Comparison of ENCODE assay signal across 2 cellular contexts in the genomic region with DNA sequence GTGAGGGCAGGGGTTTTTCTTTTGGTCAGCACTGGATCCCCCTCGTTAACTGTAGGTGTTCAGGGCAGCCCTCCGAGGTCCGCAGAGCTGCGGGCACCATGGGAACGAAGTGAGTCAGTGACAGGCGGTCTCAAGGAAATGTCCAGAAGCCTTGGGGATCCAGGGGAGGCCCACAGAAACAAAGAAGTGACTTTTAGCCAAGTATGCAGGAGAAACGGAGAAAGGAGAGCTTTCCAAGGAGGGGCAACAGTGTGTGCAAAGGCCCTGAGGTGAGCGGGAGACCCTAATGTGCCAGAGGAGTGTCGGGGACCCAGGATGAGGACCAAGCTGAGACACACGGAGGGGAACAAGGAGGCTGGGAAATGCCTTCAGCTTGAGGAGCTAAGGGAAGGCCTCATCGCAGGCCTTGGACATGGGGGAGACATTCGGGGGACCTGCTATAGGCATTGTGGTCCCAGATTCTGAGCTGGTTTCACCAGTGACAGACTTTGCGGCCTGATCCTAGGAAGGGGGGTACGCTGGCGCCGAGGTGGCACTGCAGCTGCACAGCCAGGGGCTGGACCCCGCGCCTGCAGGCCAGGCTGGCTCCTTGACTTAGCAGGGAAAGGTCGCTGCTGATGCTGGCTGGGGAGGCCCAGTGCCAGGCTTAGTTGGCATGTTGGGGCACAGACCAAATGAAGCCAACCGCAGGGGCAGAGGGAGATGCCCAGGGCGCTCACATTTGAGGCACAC.
TF ChIP-seq lines count a peak whose summit lies in the region.

No MANE protein-coding gene starts in this region.

TF ChIP-seq in SK-N-SH, 30 proteins besides CTCF, POLR2A, EP300 and RAD21 (continued from another document):
- no peak for TF ChIP-seq NRF1 (IDR thresholded peaks at IDR 0.05; ENCODE audit: low read depth, low read length)
- TF ChIP-seq POLR2AphosphoS5 (IDR thresholded peaks at IDR 0.05; ENCODE audit: low read depth, low read length) = no peak; the same call in 1 of the 2 replicates
- TF ChIP-seq NFIC (IDR thresholded peaks at IDR 0.05; ENCODE audit: borderline replicate concordance) = no peak
- TF ChIP-seq RCOR1 (IDR thresholded peaks at IDR 0.05; ENCODE audit: low read length) = no peak
- no peak for TF ChIP-seq CHD2 (IDR thresholded peaks at IDR 0.05; ENCODE audit: low read length, partially characterized antibody)
- TF ChIP-seq YY1 (IDR thresholded peaks at IDR 0.05; ENCODE audit: low read depth) = no peak
- TF ChIP-seq SIN3A (IDR thresholded peaks at IDR 0.05; ENCODE audit: borderline replicate concordance, low read depth, low read length) = no peak
- TF ChIP-seq MEF2A (IDR thresholded peaks at IDR 0.05; ENCODE audit: borderline replicate concordance, low read depth) = no peak
- TF ChIP-seq RXRA (IDR thresholded peaks at IDR 0.05; ENCODE audit: borderline replicate concordance, low read depth) = no peak
- TF ChIP-seq REST (IDR thresholded peaks at IDR 0.05; ENCODE audit: low read depth, low read length) = no peak
- TF ChIP-seq JUND (IDR thresholded peaks at IDR 0.05) = no peak
- TF ChIP-seq SMC3 (IDR thresholded peaks at IDR 0.05; ENCODE audit: low read depth, low read length) = no peak
- TF ChIP-seq, protein P1, sequence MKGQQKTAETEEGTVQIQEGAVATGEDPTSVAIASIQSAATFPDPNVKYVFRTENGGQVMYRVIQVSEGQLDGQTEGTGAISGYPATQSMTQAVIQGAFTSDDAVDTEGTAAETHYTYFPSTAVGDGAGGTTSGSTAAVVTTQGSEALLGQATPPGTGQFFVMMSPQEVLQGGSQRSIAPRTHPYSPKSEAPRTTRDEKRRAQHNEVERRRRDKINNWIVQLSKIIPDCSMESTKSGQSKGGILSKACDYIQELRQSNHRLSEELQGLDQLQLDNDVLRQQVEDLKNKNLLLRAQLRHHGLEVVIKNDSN (IDR thresholded peaks at IDR 0.05; ENCODE audit: borderline replicate concordance, low read depth) = no peak
- TF ChIP-seq FOXJ3 (CRISPR knock-in tag; IDR thresholded peaks at IDR 0.05) = no peak
- no peak for TF ChIP-seq TEAD4 (IDR thresholded peaks at IDR 0.05; ENCODE audit: borderline replicate concordance, insufficient read depth)
- TF ChIP-seq, protein P2, sequence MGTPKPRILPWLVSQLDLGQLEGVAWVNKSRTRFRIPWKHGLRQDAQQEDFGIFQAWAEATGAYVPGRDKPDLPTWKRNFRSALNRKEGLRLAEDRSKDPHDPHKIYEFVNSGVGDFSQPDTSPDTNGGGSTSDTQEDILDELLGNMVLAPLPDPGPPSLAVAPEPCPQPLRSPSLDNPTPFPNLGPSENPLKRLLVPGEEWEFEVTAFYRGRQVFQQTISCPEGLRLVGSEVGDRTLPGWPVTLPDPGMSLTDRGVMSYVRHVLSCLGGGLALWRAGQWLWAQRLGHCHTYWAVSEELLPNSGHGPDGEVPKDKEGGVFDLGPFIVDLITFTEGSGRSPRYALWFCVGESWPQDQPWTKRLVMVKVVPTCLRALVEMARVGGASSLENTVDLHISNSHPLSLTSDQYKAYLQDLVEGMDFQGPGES (IDR thresholded peaks at IDR 0.05; ENCODE audit: low read depth, low read length) = no peak

TF ChIP-seq in SK-N-SH treated with all-trans-retinoic acid at 6 μM for 48 hours, 23 proteins besides CTCF, POLR2A, EP300 and RAD21 (continued from another document):
- no peak for TF ChIP-seq ZNF565 (CRISPR knock-in tag; conservative IDR thresholded peaks at IDR 0.05; ENCODE audit: low read depth)
- no peak for TF ChIP-seq BACH2 (CRISPR knock-in tag; IDR thresholded peaks at IDR 0.05; ENCODE audit: borderline replicate concordance)
- TF ChIP-seq ZFP30 (CRISPR knock-in tag; IDR thresholded peaks at IDR 0.05) = no peak
- no peak for TF ChIP-seq ZFP3 (CRISPR knock-in tag; IDR thresholded peaks at IDR 0.05)
- TF ChIP-seq, protein P3, sequence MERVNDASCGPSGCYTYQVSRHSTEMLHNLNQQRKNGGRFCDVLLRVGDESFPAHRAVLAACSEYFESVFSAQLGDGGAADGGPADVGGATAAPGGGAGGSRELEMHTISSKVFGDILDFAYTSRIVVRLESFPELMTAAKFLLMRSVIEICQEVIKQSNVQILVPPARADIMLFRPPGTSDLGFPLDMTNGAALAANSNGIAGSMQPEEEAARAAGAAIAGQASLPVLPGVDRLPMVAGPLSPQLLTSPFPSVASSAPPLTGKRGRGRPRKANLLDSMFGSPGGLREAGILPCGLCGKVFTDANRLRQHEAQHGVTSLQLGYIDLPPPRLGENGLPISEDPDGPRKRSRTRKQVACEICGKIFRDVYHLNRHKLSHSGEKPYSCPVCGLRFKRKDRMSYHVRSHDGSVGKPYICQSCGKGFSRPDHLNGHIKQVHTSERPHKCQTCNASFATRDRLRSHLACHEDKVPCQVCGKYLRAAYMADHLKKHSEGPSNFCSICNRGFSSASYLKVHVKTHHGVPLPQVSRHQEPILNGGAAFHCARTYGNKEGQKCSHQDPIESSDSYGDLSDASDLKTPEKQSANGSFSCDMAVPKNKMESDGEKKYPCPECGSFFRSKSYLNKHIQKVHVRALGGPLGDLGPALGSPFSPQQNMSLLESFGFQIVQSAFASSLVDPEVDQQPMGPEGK (CRISPR knock-in tag; IDR thresholded peaks at IDR 0.05; ENCODE audit: borderline replicate concordance) = no peak
- no peak for TF ChIP-seq ARNTL (CRISPR knock-in tag; IDR thresholded peaks at IDR 0.05; ENCODE audit: borderline replicate concordance, low read depth)
- no peak for TF ChIP-seq TOX (CRISPR knock-in tag; IDR thresholded peaks at IDR 0.05; ENCODE audit: borderline replicate concordance)
- TF ChIP-seq TCF4 (CRISPR knock-in tag; IDR thresholded peaks at IDR 0.05; ENCODE audit: borderline replicate concordance) = no peak
- TF ChIP-seq ZC3H10 (CRISPR knock-in tag; IDR thresholded peaks at IDR 0.05) = no peak
- no peak for TF ChIP-seq ZNF8 (CRISPR knock-in tag; IDR thresholded peaks at IDR 0.05)
- TF ChIP-seq CREB5 (CRISPR knock-in tag; IDR thresholded peaks at IDR 0.05; ENCODE audit: low read depth) = no peak
- no peak for TF ChIP-seq PPARA (CRISPR knock-in tag; IDR thresholded peaks at IDR 0.05; ENCODE audit: borderline replicate concordance)
- no peak for TF ChIP-seq GLIS3 (CRISPR knock-in tag; IDR thresholded peaks at IDR 0.05)
- TF ChIP-seq POU6F1 (CRISPR knock-in tag; IDR thresholded peaks at IDR 0.05; ENCODE audit: borderline replicate concordance, low read depth) = no peak
- TF ChIP-seq ISL1 (CRISPR knock-in tag; IDR thresholded peaks at IDR 0.05) = no peak
- TF ChIP-seq RARB (CRISPR knock-in tag; IDR thresholded peaks at IDR 0.05) = no peak
